12 cellular contexts compared by ENCODE assay signal in genomic region chr12:52232233-52232915, GRCh38. TPM values are rescaled to one million over a fixed set of nuclear protein-coding genes. Genes with fewer than 3 reads are reported as not detected.
A peak's percentile ranks its signal among the peaks of the same experiment; 100 is the strongest.
DNase-seq lines count a peak whose midpoint lies in the region; ATAC-seq, FAIRE-seq and TF ChIP-seq lines count a peak whose summit lies in the region.
"Had no signal": no experiment of that assay in that cellular context is flagged by ENCODE, and none has a peak within 500 bp of the region (broad histone marks: within the 10 kb centered on the region; RNA-seq: fewer than 3 reads in every experiment).

No MANE protein-coding gene starts in this region.

- H3K27ac Mint-ChIP-seq in progenitor cell of endocrine pancreas: no peak overlapping the region
- H3K27ac Mint-ChIP-seq: CD4-positive, alpha-beta T cell had no signal

- no peaks in the 10 kb centered on the region for H4K20me1 ChIP-seq in hepatocyte (ENCODE audit: insufficient read depth, poor library complexity, severe bottlenecking)

- H3K36me3 ChIP-seq in adipocyte (ENCODE audit: control insufficient read depth, insufficient read depth, low read length, severe bottlenecking) (peaks cover 4% of the 10 kb centered on the region), hepatocyte (replicated peaks; ENCODE audit: insufficient read depth, low read depth) (no peaks in the 10 kb centered on the region)
- H3K36me3 ChIP-seq: ovary had no signal

- FAIRE-seq in RCC 7860 (lab: Jason Lieb, UNC): no peak

- H3K27me3 ChIP-seq in adipocyte (replicated peaks; ENCODE audit: control insufficient read depth, insufficient read depth, low read length) (no peaks in the 10 kb centered on the region), hepatocyte (peaks cover 15% of the 10 kb centered on the region)
- H3K27me3 ChIP-seq: ovary had no signal

- no peak overlapping the region for H3K27ac ChIP-seq in hepatocyte
- H3K27ac ChIP-seq: ovary had no signal

- no peaks in the 10 kb centered on the region for H3K9me3 Mint-ChIP-seq in progenitor cell of endocrine pancreas (ENCODE audit: low read depth)
- H3K9me3 Mint-ChIP-seq: CD4-positive, alpha-beta T cell had no signal

- no peak overlapping the region for H2AFZ ChIP-seq in hepatocyte

- H3K4me1 ChIP-seq in adipocyte (ENCODE audit: control insufficient read depth, insufficient read depth, low read length) (peaks cover 60% of the 10 kb centered on the region), hepatocyte (ENCODE audit: insufficient read depth) (peaks cover 29% of the 10 kb centered on the region)

- H3K79me2 ChIP-seq in hepatocyte: no peaks in the 10 kb centered on the region

- H3K9me3 ChIP-seq in adipocyte (ENCODE audit: control insufficient read depth, low read length): no peaks in the 10 kb centered on the region
- no peaks in the 10 kb centered on the region for H3K9me3 ChIP-seq in hepatocyte (ENCODE audit: low read depth)
- H3K9me3 ChIP-seq: ovary had no signal

- 63% methylated on average over 17 of the region's 17 CpGs for WGBS in hepatocyte (ENCODE audit: low lambda C conversion rate, missing lambda C conversion rate)

- H3K27me3 Mint-ChIP-seq in progenitor cell of endocrine pancreas: peaks cover 58% of the 10 kb centered on the region

- peaks cover 25% of the 10 kb centered on the region for H3K4me1 Mint-ChIP-seq in progenitor cell of endocrine pancreas (ENCODE audit: low read depth)

- peak overlapping the region; percentile 30 for H3K4me3 ChIP-seq in adipocyte (ENCODE audit: low read length)
- no peak overlapping the region for H3K4me3 ChIP-seq in hepatocyte
- H3K4me3 ChIP-seq: ovary had no signal

- no peak for TF ChIP-seq CTCF in hepatocyte (IDR thresholded peaks at IDR 0.05; ENCODE audit: poor library complexity)
- no peak for TF ChIP-seq CTCF in progenitor cell of endocrine pancreas (IDR thresholded peaks at IDR 0.05; ENCODE audit: unreplicated experiment)

- no peaks in the 10 kb centered on the region for H3K36me3 Mint-ChIP-seq in progenitor cell of endocrine pancreas (ENCODE audit: insufficient read depth)

- H3K4me2 ChIP-seq in hepatocyte: peak overlapping the region; percentile 74

- ATAC-seq in GM18907 (IDR thresholded peaks at IDR 0.05; ENCODE audit: unreplicated experiment) (no peak), HG02973 (IDR thresholded peaks at IDR 0.05; ENCODE audit: unreplicated experiment) (no peak)

- H3K4me3 Mint-ChIP-seq in progenitor cell of endocrine pancreas (ENCODE audit: low read depth): peak overlapping the region; percentile 38
- H3K4me3 Mint-ChIP-seq: CD4-positive, alpha-beta T cell had no signal

- DNase-seq in ELR (ENCODE audit: low read depth) (peak; percentile 58), adipocyte (ENCODE audit: low read depth) (no peak), hepatocyte (ENCODE audit: low spot score) (no peak), progenitor cell of endocrine pancreas (ENCODE audit: low spot score, unreplicated experiment) (no peak), NCI-H774 (lab: John Stamatoyannopoulos, UW) (no peak), RCC 7860 (ENCODE audit: low spot score) (no peak)
- DNase-seq: CD4-positive, alpha-beta T cell; NCI-H748 treated with DMSO at 0.1 percent for 48 hours; ovary; T-helper 1 cell had no signal

- no peaks in the 10 kb centered on the region for H3K9me2 ChIP-seq in hepatocyte (replicated peaks; ENCODE audit: insufficient read depth)

- peak overlapping the region; percentile 75 for H3K9ac ChIP-seq in adipocyte (ENCODE audit: low read length)

RNA-seq across cellular contexts. Expression of gene KRT7, which starts 0.7 kb away (rescaled TPM):
- total RNA-seq in hepatocyte (12.6 and 27.1 TPM in 2 replicates), progenitor cell of endocrine pancreas (11.6 and 18.2 TPM in 2 replicates)
- polyA plus RNA-seq in hepatocyte: 33.3 and 80.2 TPM in 2 replicates
- total RNA-seq: CD4-positive, alpha-beta T cell had no signal

RNA-seq across cellular contexts. Expression of gene KRT80, which starts 40.6 kb away (rescaled TPM):
- total RNA-seq in hepatocyte: 0.28 and 0.77 TPM in 2 replicates
- polyA plus RNA-seq in hepatocyte: 1.2 and 1.5 TPM in 2 replicates
- total RNA-seq in progenitor cell of endocrine pancreas: 0.07 and 0.20 TPM in 2 replicates
- total RNA-seq: CD4-positive, alpha-beta T cell had no signal

RNA-seq across cellular contexts. Expression of gene KRT86, which starts 42.1 kb away (rescaled TPM):
- total RNA-seq in hepatocyte (not detected in 2 replicates), progenitor cell of endocrine pancreas (not detected in 2 replicates)
- 0.40 TPM in 1 of 2 replicates, not detected in the other for polyA plus RNA-seq in hepatocyte
- total RNA-seq: CD4-positive, alpha-beta T cell had no signal
- polyA plus RNA-seq: ovary had no signal

RNA-seq across cellular contexts. Expression of gene KRT81, which starts 59.0 kb away (rescaled TPM):
- total RNA-seq in hepatocyte: not detected in 2 replicates
- polyA plus RNA-seq in hepatocyte: not detected in 2 replicates
- total RNA-seq in progenitor cell of endocrine pancreas: not detected in 2 replicates
- total RNA-seq: CD4-positive, alpha-beta T cell had no signal
- polyA plus RNA-seq: ovary had no signal
